In genomic region chr15:39808909-39809308, GRCh38 we compare ENCODE assay signal across 17 cellular contexts. TPM values are rescaled to one million over a fixed set of nuclear protein-coding genes. Genes with fewer than 3 reads are reported as not detected.
DNase-seq lines count a peak whose midpoint lies in the region; ATAC-seq and TF ChIP-seq lines count a peak whose summit lies in the region.
"Had no signal": no experiment of that assay in that cellular context is flagged by ENCODE, and none has a peak within 500 bp of the region (broad histone marks: within the 10 kb centered on the region; RNA-seq: fewer than 3 reads in every experiment).

No MANE protein-coding gene starts in this region.

- H3K9ac ChIP-seq in HUES64 (ENCODE audit: low read depth, low read length) (no peak overlapping the region), iPS-18a (ENCODE audit: low read length) (no peak overlapping the region)
- H3K9ac ChIP-seq: GM23248 had no signal

- H3K9me2 ChIP-seq in GM23338 (ENCODE audit: insufficient read depth): no peaks in the 10 kb centered on the region

- H3K4me3 ChIP-seq in GM23338: peak overlapping the region; percentile 32
- no peak overlapping the region for H3K4me3 ChIP-seq in HUES64 (ENCODE audit: low read length)
- H3K4me3 ChIP-seq in iPS-18a (ENCODE audit: low read length): peak overlapping the region; percentile 33
- H3K4me3 ChIP-seq: A549, GM23248 had no signal

- H3K36me3 ChIP-seq in GM23338 (ENCODE audit: insufficient read depth) (0 out of 2 replicates have a peak, but pooled peaks cover 3% of the 10 kb centered on the region), HUES64 (ENCODE audit: insufficient read depth, low read length) (peaks cover 28% of the 10 kb centered on the region), iPS-18a (ENCODE audit: control insufficient read depth, low read depth, low read length) (peaks cover 15% of the 10 kb centered on the region)

- H3K79me2 ChIP-seq in GM23338 (replicated peaks; ENCODE audit: insufficient read depth): peaks cover 100% of the 10 kb centered on the region

- no peak overlapping the region for H2AFZ ChIP-seq in GM23338
- H2AFZ ChIP-seq: GM23248 had no signal

- H3K4me2 ChIP-seq in GM23338: peak overlapping the region; percentile 71
- H3K4me2 ChIP-seq: A549 had no signal

- H3K27ac ChIP-seq in GM23338 (ENCODE audit: low read depth): peak overlapping the region; percentile 61; the same call in 1 of the 2 replicates
- H3K27ac ChIP-seq in HUES64 (ENCODE audit: low read depth, low read length): peak overlapping the region; percentile 71
- no peak overlapping the region for H3K27ac ChIP-seq in iPS-18a (ENCODE audit: low read length)
- H3K27ac ChIP-seq: 22Rv1, A549, C4-2B, GM23248 had no signal

- H3K27me3 Mint-ChIP-seq in GM23338 (ENCODE audit: insufficient read depth, low read depth, poor library complexity) (peaks cover 5% of the 10 kb centered on the region), WTC11 (ENCODE audit: low read depth) (no peaks in the 10 kb centered on the region)

- 27% methylated on average over 3 of the region's 3 CpGs for WGBS in HUES64

- CTCF ChIA-PET in WTC11 (lab: Charles Lee): no interaction called here

- no peak for TF ChIP-seq CTCF in GM23338 (conservative IDR thresholded peaks at IDR 0.05; ENCODE audit: low read depth in 2 of 2)
- TF ChIP-seq CTCF in WTC11 (IDR thresholded peaks at IDR 0.05): no peak

- H3K27me3 ChIP-seq in GM23338 (ENCODE audit: insufficient read depth) (no peaks in the 10 kb centered on the region), HUES64 (ENCODE audit: insufficient read depth, low read length) (no peaks in the 10 kb centered on the region), iPS-18a (ENCODE audit: control insufficient read depth, insufficient read depth, low read length) (no peaks in the 10 kb centered on the region)

- H3K4me1 Mint-ChIP-seq in GM23338 (peaks cover 47% of the 10 kb centered on the region), WTC11 (peaks cover 43% of the 10 kb centered on the region)
- H3K4me1 Mint-ChIP-seq: IgD-negative memory B cell had no signal

- H3K36me3 Mint-ChIP-seq in GM23338 (ENCODE audit: low read depth): peaks cover 42% of the 10 kb centered on the region
- H3K36me3 Mint-ChIP-seq in WTC11: peaks cover 3% of the 10 kb centered on the region
- H3K36me3 Mint-ChIP-seq: IgD-negative memory B cell had no signal

- ATAC-seq in GM23338 (peak; percentile 83), WTC11 (peak; percentile 70)
- ATAC-seq: A549 had no signal

- DNase-seq in GM23338 (ENCODE audit: low spot score) (no peak), WTC11 (ENCODE audit: low spot score) (no peak), cerebellum (ENCODE audit: low spot score) (no peak), NCI-H2081 treated with DMSO at 0.1 percent for 48 hours (lab: John Stamatoyannopoulos, UW) (no peak), NCI-H2081 (lab: John Stamatoyannopoulos, UW) (no peak), SHP77 (lab: John Stamatoyannopoulos, UW) (no peak)
- DNase-seq: AML-193; Caco-2; CD4-positive, alpha-beta T cell; GM23248; H7 had no signal

- H3K4me3 Mint-ChIP-seq in GM23338 (peak overlapping the region; percentile 48), WTC11 (peak overlapping the region; percentile 54)
- H3K4me3 Mint-ChIP-seq: CD4-positive, alpha-beta T cell; IgD-negative memory B cell had no signal

- H3K9me3 ChIP-seq in HUES64 (ENCODE audit: insufficient read depth, low read depth, low read length) (no peaks in the 10 kb centered on the region), iPS-18a (ENCODE audit: control insufficient read depth, low read depth, low read length) (no peaks in the 10 kb centered on the region)
- H3K9me3 ChIP-seq: A549, Caco-2 had no signal

- H3F3A ChIP-seq in GM23338 (replicated peaks; ENCODE audit: low read depth): 0 out of 2 replicates have a peak, but pooled peaks cover 8% of the 10 kb centered on the region

- POLR2A ChIA-PET in WTC11 (lab: Charles Lee): no interaction called here

- no peaks in the 10 kb centered on the region for H3K9me3 Mint-ChIP-seq in GM23338
- no peaks in the 10 kb centered on the region for H3K9me3 Mint-ChIP-seq in WTC11
- H3K9me3 Mint-ChIP-seq: CD4-positive, alpha-beta T cell; IgD-negative memory B cell had no signal

- H3K4me1 ChIP-seq in GM23338 (ENCODE audit: insufficient read depth) (peaks cover 46% of the 10 kb centered on the region), HUES64 (ENCODE audit: insufficient read depth, low read length) (peaks cover 32% of the 10 kb centered on the region), iPS-18a (ENCODE audit: control insufficient read depth, low read depth, low read length) (peaks cover 30% of the 10 kb centered on the region)
- H3K4me1 ChIP-seq: A549 had no signal

- peaks cover 18% of the 10 kb centered on the region for H4K20me1 ChIP-seq in GM23338 (replicated peaks; ENCODE audit: insufficient read depth)

- H3K27ac Mint-ChIP-seq in GM23338: peak overlapping the region; percentile 8
- H3K27ac Mint-ChIP-seq in WTC11: peak overlapping the region; percentile 88
- H3K27ac Mint-ChIP-seq: CD4-positive, alpha-beta T cell had no signal

TF ChIP-seq in GM23338, 12 proteins besides CTCF, POLR2A, EP300 and RAD21:
- TF ChIP-seq POLR2AphosphoS5 (IDR thresholded peaks at IDR 0.05; ENCODE audit: low read depth): no peak
- no peak for TF ChIP-seq EZH2phosphoT487 (IDR thresholded peaks at IDR 0.05; ENCODE audit: unreplicated experiment)
- TF ChIP-seq ETS1 (IDR thresholded peaks at IDR 0.05): no peak
- TF ChIP-seq EZH2 (IDR thresholded peaks at IDR 0.05; ENCODE audit: low read depth, unreplicated experiment): no peak
- TF ChIP-seq NANOG (IDR thresholded peaks at IDR 0.05; ENCODE audit: borderline replicate concordance): peak; percentile 80
TF ChIP-seq in GM23338: peak in this region for 1.

TF ChIP-seq in WTC11, 78 proteins besides CTCF, POLR2A, EP300 and RAD21:
- TF ChIP-seq EMX1 (CRISPR knock-in tag; IDR thresholded peaks at IDR 0.05) (no peak), ZMAT4 (CRISPR knock-in tag; IDR thresholded peaks at IDR 0.05) (0 out of 2 replicates have a peak, but pooled peaks have one; percentile 73)

RNA-seq across cellular contexts. Expression of gene FSIP1, which starts 26.3 kb away (rescaled TPM):
- 0.70 and 2.1 TPM in 2 replicates for total RNA-seq in GM23338 (2014; rRNA removed; shearing (Covaris generic))
- 0.68 and 0.92 TPM in 2 replicates for polyA plus RNA-seq in GM23338 (2016; fragmentation: Nextera tagmentation; extraction: Ambion mirVana)
- polyA plus RNA-seq in HUES64 (2013, experiment 1 of 2): 0.90 TPM
- polyA plus RNA-seq in HUES64 (2013, experiment 2 of 2): 1.6 TPM
- total RNA-seq in WTC11 (2021) (0.55 to 0.61 TPM (median 0.60 TPM) in 3 replicates), cerebellum (6.1 TPM)
